In the genomic region with DNA sequence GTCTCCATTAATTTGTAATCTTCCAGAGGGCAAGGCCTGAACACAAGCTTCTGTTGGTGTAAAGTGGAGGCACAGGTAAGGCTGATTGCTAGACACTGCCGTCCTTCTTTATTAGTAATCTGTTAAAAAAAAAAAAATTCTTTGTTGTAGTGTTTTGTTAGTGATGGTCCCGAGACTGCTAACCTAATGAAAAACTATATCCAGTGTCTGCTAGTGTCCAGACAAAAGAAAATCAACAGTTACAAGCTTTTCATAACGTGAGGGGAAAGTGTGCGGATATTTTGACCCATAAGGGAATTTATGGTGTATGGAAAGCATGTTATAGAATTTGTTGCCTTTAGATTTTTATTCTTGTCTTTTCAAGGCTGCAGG, we compare ENCODE assay signal across 8 cellular contexts. TPM values are rescaled to one million over a fixed set of nuclear protein-coding genes. Genes with fewer than 3 reads are reported as not detected.
DNase-seq lines count a peak whose midpoint lies in the region; ATAC-seq and TF ChIP-seq lines count a peak whose summit lies in the region.

No MANE protein-coding gene starts in this region.

- no peak for TF ChIP-seq POLR2A in adrenal gland (IDR thresholded peaks at IDR 0.05)

- H3K27ac ChIP-seq in adrenal gland (peak overlapping the region; percentile 79 to 96 (median 92)), left lung (peak overlapping the region; percentile 97 to 98), tibial artery (peak overlapping the region; percentile 92 to 94)

- no peak for ATAC-seq in activated T-cell treated with anti-CD3 and anti-CD28 coated beads, Interleukin-2, amount 50 U/mL, for 4 hours
- no peak for ATAC-seq in left lung
- no peak for ATAC-seq in HG02938 (IDR thresholded peaks at IDR 0.05; ENCODE audit: unreplicated experiment)

- peak overlapping the region; percentile 97 for H3K4me3 Mint-ChIP-seq in activated T-cell treated with anti-CD3 and anti-CD28 coated beads, Interleukin-2, amount 50 U/mL, for 4 hours

- peaks cover 2% of the 10 kb centered on the region for H3K36me3 Mint-ChIP-seq in activated T-cell treated with anti-CD3 and anti-CD28 coated beads, Interleukin-2, amount 50 U/mL, for 4 hours (ENCODE audit: insufficient read depth)

- H3K4me3 ChIP-seq in adrenal gland = peak overlapping the region in 2 of 4 donors; percentile 35 to 72
- H3K4me3 ChIP-seq in left lung = peak overlapping the region; percentile 59 to 70
- H3K4me3 ChIP-seq in tibial artery = peak overlapping the region; percentile 88 to 91

- H3K9me3 Mint-ChIP-seq in activated T-cell treated with anti-CD3 and anti-CD28 coated beads, Interleukin-2, amount 50 U/mL, for 4 hours = no peaks in the 10 kb centered on the region

- peaks cover 24% of the 10 kb centered on the region for H3K4me1 Mint-ChIP-seq in activated T-cell treated with anti-CD3 and anti-CD28 coated beads, Interleukin-2, amount 50 U/mL, for 4 hours (ENCODE audit: low read depth)

- intact Hi-C loops in adrenal gland (cut with DNase I) (no loop called here), left lung (cut with DNase I) (no loop called here), tibial artery (cut with DNase I; ENCODE audit: low total_unique reads) (no loop called here)

- TF ChIP-seq CTCF in adrenal gland (IDR thresholded peaks at IDR 0.05) (no peak), left lung (IDR thresholded peaks at IDR 0.05) (no peak), tibial artery (IDR thresholded peaks at IDR 0.05) (no peak)

- DNase-seq in activated T-cell treated with anti-CD3 and anti-CD28 coated beads, Interleukin-2, amount 50 U/mL, for 4 hours = no peak
- no peak for DNase-seq in activated T-cell treated with anti-CD3 and anti-CD28 coated beads, Interleukin-2, amount 50 U/mL, for 48 hours
- DNase-seq in adrenal gland (no peak), left lung (no peak), tibial artery (no peak), SIG-M5 treated with dmso at 0.1 percent for 504 hours (lab: John Stamatoyannopoulos, UW; ENCODE audit: unreplicated experiment) (no peak), SHP77 treated with DMSO at 0.1 percent for 48 hours (lab: John Stamatoyannopoulos, UW) (no peak)

- H3K27me3 ChIP-seq in adrenal gland (no peaks in the 10 kb centered on the region), left lung (no peaks in the 10 kb centered on the region), tibial artery (no peaks in the 10 kb centered on the region)

- 34 to 47% (median 44%) methylated on average over 4 of the region's 4 CpGs for WGBS in adrenal gland, 4 donors

- H3K36me3 ChIP-seq in adrenal gland (replicated peaks in 1 of 2) (no peaks in the 10 kb centered on the region), left lung (no peaks in the 10 kb centered on the region), tibial artery (no peaks in the 10 kb centered on the region)

- no peaks in the 10 kb centered on the region for H3K27me3 Mint-ChIP-seq in activated T-cell treated with anti-CD3 and anti-CD28 coated beads, Interleukin-2, amount 50 U/mL, for 4 hours (ENCODE audit: low read depth)

- H3K9me3 ChIP-seq in adrenal gland (replicated peaks in 1 of 3) (no peaks in the 10 kb centered on the region), left lung (no peaks in the 10 kb centered on the region), tibial artery (no peaks in the 10 kb centered on the region)

- peaks cover 12 to 20% of the 10 kb centered on the region in 2 donors for H3K4me1 ChIP-seq in adrenal gland (replicated peaks in 1 of 2)
- H3K4me1 ChIP-seq in left lung = peaks cover 5 to 25% of the 10 kb centered on the region in 2 donors
- peaks cover 0 to 16% (median 8%) of the 10 kb centered on the region in 4 donors for H3K4me1 ChIP-seq in tibial artery

RNA-seq across cellular contexts. Expression of gene HIVEP1, which starts 4.2 kb away (rescaled TPM):
- 10 to 100 TPM; 24.2 to 26.1 (median 25.8) TPM for total RNA-seq in activated T-cell treated with anti-CD3 and anti-CD28 coated beads, Interleukin-2, amount 50 U/mL, for 4 hours
- 10 to 100 TPM in 7 of 8 donors, 1 to 10 TPM in 1; 8.3 to 22.3 (median 12.8) TPM for total RNA-seq in adrenal gland
- 1 to 10 TPM; 3.6 to 9.6 (median 4.5) TPM for polyA plus RNA-seq in adrenal gland
- 10 to 100 TPM; 29.2 to 35.9 TPM for total RNA-seq in left lung
